ENCODE assay signal across 7 cellular contexts in the genomic region with DNA sequence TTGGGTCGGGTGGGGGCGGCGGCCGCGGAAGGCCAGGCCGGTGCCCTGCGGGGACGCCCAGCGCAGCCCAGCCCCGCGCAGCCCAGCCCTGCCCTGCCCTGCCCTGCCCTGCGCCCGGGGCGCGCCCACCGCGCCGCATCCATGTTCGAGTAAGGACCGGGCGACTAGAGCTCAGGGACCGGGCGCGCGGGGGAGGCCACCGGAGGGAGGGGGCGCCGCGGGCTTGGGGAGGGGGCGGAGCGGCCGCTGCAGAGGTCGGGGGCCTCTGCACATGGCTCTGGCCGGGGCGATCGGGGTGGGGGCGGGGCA. TPM values are rescaled to one million over a fixed set of nuclear protein-coding genes. Genes with fewer than 3 reads are reported as not detected.
DNase-seq lines count a peak whose midpoint lies in the region; FAIRE-seq and TF ChIP-seq lines count a peak whose summit lies in the region.

No MANE protein-coding gene starts in this region.

- H3K27ac ChIP-seq in keratinocyte (ENCODE audit: control insufficient read depth, insufficient read depth, low read length) (no peak overlapping the region), suprapubic skin (peak overlapping the region; percentile 93)

- H3K4me2 ChIP-seq in keratinocyte (ENCODE audit: control insufficient read depth, extremely low read depth, insufficient read depth, low read depth, low read length): no peak overlapping the region

- peak overlapping the region; percentile 88 for H3K4me3 Mint-ChIP-seq in activated CD4-positive, alpha-beta memory T cell treated with anti-CD3 and anti-CD28 coated beads, Interleukin-2, amount 10 ng/mL, durations not matched to agents 7 days and 5 days

- dilution Hi-C loops in keratinocyte (cut with MboI; ENCODE audit: extremely low pct_ligation_motif_present, low sequenced_read_pairs): no loop called here

- POLR2A ChIA-PET in activated CD4-positive, alpha-beta memory T cell treated with anti-CD3 and anti-CD28 coated beads, Interleukin-2, amount 10 ng/mL, durations not matched to agents 7 days and 5 days (lab: Charles Lee): interaction anchor here (1.1 to 4.5 kb wide), 6 partner anchors 10 to 323 kb away, joined by 3 to 53 read pairs (median 8); a partner anchor contains a TSS

- DNase-seq in HAP-1 (ENCODE audit: low spot score in 2 of 2): no peak
- DNase-seq in activated CD4-positive, alpha-beta memory T cell treated with anti-CD3 and anti-CD28 coated beads, Interleukin-2, amount 10 ng/mL, durations not matched to agents 7 days and 5 days: no peak
- no peak for DNase-seq in keratinocyte (ENCODE audit: low read depth, low spot score)
- no peak for DNase-seq in suprapubic skin (ENCODE audit: low spot score in 2 of 2)
- DNase-seq in HTR-8/SVneo (ENCODE audit: insufficient read length, low spot score): no peak
- DNase-seq in NCI-H446 treated with DMSO at 0.1 percent for 48 hours (lab: John Stamatoyannopoulos, UW): no peak
- no peak for DNase-seq in GM20000 (ENCODE audit: low spot score)

- peaks cover 68% of the 10 kb centered on the region for H3K4me1 Mint-ChIP-seq in activated CD4-positive, alpha-beta memory T cell treated with anti-CD3 and anti-CD28 coated beads, Interleukin-2, amount 10 ng/mL, durations not matched to agents 7 days and 5 days

- peak overlapping the region; percentile 77 for H3K9ac ChIP-seq in keratinocyte (ENCODE audit: control insufficient read depth, extremely low read depth, insufficient read depth, low read length)

- H3K36me3 ChIP-seq in HAP-1 (replicated peaks) (peaks cover 30% of the 10 kb centered on the region), keratinocyte (ENCODE audit: control insufficient read depth in 2 of 2, extremely low read depth in 1 of 2, insufficient read depth in 2 of 2, low read length in 2 of 2) (peaks cover 0 to 6% of the 10 kb centered on the region in 2 experiments), suprapubic skin (peaks cover 1% of the 10 kb centered on the region)

- FAIRE-seq in keratinocyte (lab: Jason Lieb, UNC) (no peak), HTR-8/SVneo (lab: Jason Lieb, UNC) (no peak)

- TF ChIP-seq POLR2A in suprapubic skin (IDR thresholded peaks at IDR 0.05): no peak

- no peaks in the 10 kb centered on the region for H3K27me3 ChIP-seq in HAP-1 (ENCODE audit: low read depth)
- no peaks in the 10 kb centered on the region for H3K27me3 ChIP-seq in keratinocyte (ENCODE audit: control insufficient read depth, extremely low read depth, insufficient read depth, low read length)
- no peaks in the 10 kb centered on the region for H3K27me3 ChIP-seq in suprapubic skin

- H2AFZ ChIP-seq in keratinocyte (ENCODE audit: control insufficient read depth, low read length): no peak overlapping the region

- H3K27ac Mint-ChIP-seq in activated CD4-positive, alpha-beta memory T cell treated with anti-CD3 and anti-CD28 coated beads, Interleukin-2, amount 10 ng/mL, durations not matched to agents 7 days and 5 days: no peak overlapping the region

- H3K79me2 ChIP-seq in keratinocyte (ENCODE audit: control insufficient read depth, insufficient read depth, low read length): peaks cover 33% of the 10 kb centered on the region

- no peak for TF ChIP-seq CTCF in keratinocyte (optimal IDR thresholded peaks at IDR 0.05 in 1 of 3, IDR thresholded peaks at IDR 0.05 in 1 of 3, conservative IDR thresholded peaks at IDR 0.05 in 1 of 3; ENCODE audit: extremely low read depth in 1 of 3, insufficient read depth in 2 of 3, low read length in 3 of 3)
- no peak for TF ChIP-seq CTCF in suprapubic skin (IDR thresholded peaks at IDR 0.05)
- no peak for TF ChIP-seq CTCF in GM20000 (IDR thresholded peaks at IDR 0.05; ENCODE audit: extremely low read depth, missing control alignments)

- 5% methylated on average over 16 of the region's 37 CpGs for WGBS in suprapubic skin

- in situ Hi-C loops in HAP-1 (cut with MboI; ENCODE audit: low sequenced_read_pairs): no loop called here

- peaks cover 24% of the 10 kb centered on the region for H3K36me3 Mint-ChIP-seq in activated CD4-positive, alpha-beta memory T cell treated with anti-CD3 and anti-CD28 coated beads, Interleukin-2, amount 10 ng/mL, durations not matched to agents 7 days and 5 days (ENCODE audit: low read depth)

- H4K20me1 ChIP-seq in keratinocyte (ENCODE audit: control insufficient read depth, extremely low read depth, insufficient read depth, low read length): peaks cover 2% of the 10 kb centered on the region

- CTCF ChIA-PET in activated CD4-positive, alpha-beta memory T cell treated with anti-CD3 and anti-CD28 coated beads, Interleukin-2, amount 10 ng/mL, durations not matched to agents 7 days and 5 days (lab: Charles Lee): interaction anchor here (0.5 to 2.3 kb wide), 3 partner anchors 13 to 1828 kb away, joined by 3 to 20 read pairs (median 12); no protein-coding TSS in a partner anchor

- no peaks in the 10 kb centered on the region for H3K27me3 Mint-ChIP-seq in activated CD4-positive, alpha-beta memory T cell treated with anti-CD3 and anti-CD28 coated beads, Interleukin-2, amount 10 ng/mL, durations not matched to agents 7 days and 5 days

- no peaks in the 10 kb centered on the region for H3K9me3 Mint-ChIP-seq in activated CD4-positive, alpha-beta memory T cell treated with anti-CD3 and anti-CD28 coated beads, Interleukin-2, amount 10 ng/mL, durations not matched to agents 7 days and 5 days

- no peaks in the 10 kb centered on the region for H3K9me1 ChIP-seq in keratinocyte (ENCODE audit: control insufficient read depth, extremely low read depth, insufficient read depth, low read length)

- H3K4me1 ChIP-seq in HAP-1 (peaks cover 17% of the 10 kb centered on the region), keratinocyte (ENCODE audit: control insufficient read depth, extremely low read depth, insufficient read depth, low read length) (peaks cover 15% of the 10 kb centered on the region), suprapubic skin (peaks cover 47% of the 10 kb centered on the region)

- H3K4me3 ChIP-seq in HAP-1 (peak overlapping the region; percentile 68), keratinocyte (ENCODE audit: control insufficient read depth in 2 of 3, extremely low read depth in 1 of 3, insufficient read depth in 2 of 3, low read depth in 1 of 3, low read length in 3 of 3) (peak overlapping the region in 2 of 3 experiments; percentile 66 to 83), suprapubic skin (peak overlapping the region; percentile 65)

- TF ChIP-seq EP300 in suprapubic skin (IDR thresholded peaks at IDR 0.05): no peak

- H3K9me3 ChIP-seq in HAP-1: no peaks in the 10 kb centered on the region
- H3K9me3 ChIP-seq in keratinocyte (ENCODE audit: control insufficient read depth, low read depth, low read length): no peaks in the 10 kb centered on the region
- H3K9me3 ChIP-seq in suprapubic skin: no peaks in the 10 kb centered on the region

RNA-seq across cellular contexts. Expression of a gene that starts 0.2 kb away (rescaled TPM):
- 100 to 1,000 TPM in 1 of 2 experiments, 10 to 100 TPM in 1; 98.2 to 106 TPM for total RNA-seq in activated CD4-positive, alpha-beta memory T cell treated with anti-CD3 and anti-CD28 coated beads, Interleukin-2, amount 10 ng/mL, durations not matched to agents 7 days and 5 days
- 22.1 to 26.8 TPM (median 24.6 TPM) in 3 replicates for polyA plus RNA-seq in keratinocyte
- polyA plus RNA-seq in keratinocyte (2011; ENCODE audit: low read depth): 10.2 TPM
- polyA plus RNA-seq in keratinocyte (2011; cell fraction: cytosol; rRNA removed): 24.4 and 28.2 TPM in 2 replicates
- polyA plus RNA-seq in keratinocyte (2011; cell fraction: nucleus; rRNA removed): 44.1 and 73.3 TPM in 2 replicates
- polyA plus RNA-seq in keratinocyte (2012; ENCODE audit: low replicate concordance): 14.2 and 25.5 TPM in 2 replicates
- polyA minus RNA-seq in keratinocyte: 23.0 to 35.5 TPM (median 26.0 TPM) in 3 replicates
- polyA minus RNA-seq in keratinocyte (2011; cell fraction: cytosol; rRNA and poly(A)+ RNA removed): 21.9 TPM
- polyA minus RNA-seq in keratinocyte (2011; cell fraction: nucleus; rRNA and poly(A)+ RNA removed): 15.7 and 19.5 TPM in 2 replicates
- total RNA-seq in suprapubic skin: 10 to 100 TPM; 16.3 to 38.7 (median 20.8) TPM

RNA-seq across cellular contexts. Expression of a gene that starts 30.0 kb away (rescaled TPM):
- total RNA-seq in activated CD4-positive, alpha-beta memory T cell treated with anti-CD3 and anti-CD28 coated beads, Interleukin-2, amount 10 ng/mL, durations not matched to agents 7 days and 5 days: under 1 TPM; 0.43 to 0.50 TPM
- polyA plus RNA-seq in keratinocyte: 0.30 to 0.46 TPM (median 0.45 TPM) in 3 replicates
- polyA plus RNA-seq in keratinocyte (2011; ENCODE audit: low read depth): not detected
- 0.17 and 0.60 TPM in 2 replicates for polyA plus RNA-seq in keratinocyte (2011; cell fraction: cytosol; rRNA removed)
- 0.36 and 0.69 TPM in 2 replicates for polyA plus RNA-seq in keratinocyte (2011; cell fraction: nucleus; rRNA removed)
- 0.13 and 0.31 TPM in 2 replicates for polyA plus RNA-seq in keratinocyte (2012; ENCODE audit: low replicate concordance)
- 0.13 to 0.54 TPM in 2 of 3 replicates, not detected in the other for polyA minus RNA-seq in keratinocyte
- not detected for polyA minus RNA-seq in keratinocyte (2011; cell fraction: cytosol; rRNA and poly(A)+ RNA removed)
- 0.21 and 0.54 TPM in 2 replicates for polyA minus RNA-seq in keratinocyte (2011; cell fraction: nucleus; rRNA and poly(A)+ RNA removed)
- total RNA-seq in suprapubic skin: 1 to 10 TPM; 1.4 to 4.3 (median 2.9) TPM

RNA-seq across cellular contexts. Expression of a gene that starts 36.3 kb away (rescaled TPM):
- total RNA-seq in activated CD4-positive, alpha-beta memory T cell treated with anti-CD3 and anti-CD28 coated beads, Interleukin-2, amount 10 ng/mL, durations not matched to agents 7 days and 5 days: 10 to 100 TPM; 18.3 to 18.9 TPM
- polyA plus RNA-seq in keratinocyte: 1.9 to 2.5 TPM (median 2.0 TPM) in 3 replicates
- not detected for polyA plus RNA-seq in keratinocyte (2011; ENCODE audit: low read depth)
- 1.2 and 1.4 TPM in 2 replicates for polyA plus RNA-seq in keratinocyte (2011; cell fraction: cytosol; rRNA removed)
- polyA plus RNA-seq in keratinocyte (2011; cell fraction: nucleus; rRNA removed): 2.1 and 2.2 TPM in 2 replicates
- 0.37 and 1.6 TPM in 2 replicates for polyA plus RNA-seq in keratinocyte (2012; ENCODE audit: low replicate concordance)
- 2.7 to 4.9 TPM (median 4.8 TPM) in 3 replicates for polyA minus RNA-seq in keratinocyte
- 1.3 TPM for polyA minus RNA-seq in keratinocyte (2011; cell fraction: cytosol; rRNA and poly(A)+ RNA removed)
- polyA minus RNA-seq in keratinocyte (2011; cell fraction: nucleus; rRNA and poly(A)+ RNA removed): 4.1 and 6.6 TPM in 2 replicates
- total RNA-seq in suprapubic skin: 1 to 10 TPM; 2.5 to 6.5 (median 3.7) TPM

RNA-seq across cellular contexts. Expression of a gene that starts 41.2 kb away (rescaled TPM):
- total RNA-seq in activated CD4-positive, alpha-beta memory T cell treated with anti-CD3 and anti-CD28 coated beads, Interleukin-2, amount 10 ng/mL, durations not matched to agents 7 days and 5 days: not detected
- polyA plus RNA-seq in keratinocyte: not detected in 3 replicates
- not detected for polyA plus RNA-seq in keratinocyte (2011; ENCODE audit: low read depth)
- not detected in 2 replicates for polyA plus RNA-seq in keratinocyte (2011; cell fraction: cytosol; rRNA removed)
- polyA plus RNA-seq in keratinocyte (2011; cell fraction: nucleus; rRNA removed): not detected in 2 replicates
- not detected in 2 replicates for polyA plus RNA-seq in keratinocyte (2012; ENCODE audit: low replicate concordance)
- polyA minus RNA-seq in keratinocyte: not detected in 3 replicates
- not detected for polyA minus RNA-seq in keratinocyte (2011; cell fraction: cytosol; rRNA and poly(A)+ RNA removed)
- polyA minus RNA-seq in keratinocyte (2011; cell fraction: nucleus; rRNA and poly(A)+ RNA removed): not detected in 2 replicates
- 1 to 10 TPM in 1 of 4 donors, under 1 TPM in 2, not detected in 1; 0.26 to 1.7 (median 0.56) TPM for total RNA-seq in suprapubic skin
